9 cellular contexts compared by ENCODE assay signal in the genomic region with DNA sequence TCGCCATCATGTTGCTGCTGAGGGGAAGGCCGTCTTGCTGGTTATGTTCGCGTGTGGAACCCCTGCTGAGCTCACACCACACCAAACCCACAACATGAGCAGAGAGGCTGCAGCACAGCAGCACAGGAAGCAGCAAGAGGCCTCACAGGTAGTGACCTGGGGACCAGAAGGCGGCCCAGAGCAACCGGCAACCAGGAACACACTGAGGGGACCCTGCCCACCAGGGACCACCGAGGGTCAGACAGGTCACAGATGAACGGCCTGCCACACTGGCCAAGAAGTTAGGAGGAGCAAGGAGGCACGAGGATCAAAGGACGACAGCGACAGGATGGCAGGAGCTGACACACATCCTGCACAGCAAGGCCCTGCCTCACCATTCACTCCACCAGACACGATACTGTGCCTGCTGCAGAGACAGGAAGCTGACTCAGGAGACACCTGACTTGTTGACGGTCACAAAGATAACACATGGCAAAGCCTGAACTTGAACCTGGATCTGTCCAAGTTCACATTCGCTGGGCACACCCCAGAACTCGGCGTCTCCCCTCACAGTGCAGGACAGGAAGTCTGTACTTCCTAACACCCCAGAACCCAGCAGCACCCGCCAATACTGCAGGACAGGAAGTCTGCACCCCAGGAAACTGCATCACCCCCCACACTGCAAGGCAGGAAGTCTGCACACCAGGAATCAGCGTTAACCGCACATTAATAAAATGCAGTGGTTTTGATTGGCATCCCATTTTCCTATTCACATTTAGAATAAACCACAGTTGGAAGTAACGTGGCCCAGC.
DNase-seq lines count a peak whose midpoint lies in the region; ATAC-seq, FAIRE-seq and TF ChIP-seq lines count a peak whose summit lies in the region.
"Had no signal": no experiment of that assay in that cellular context is flagged by ENCODE, and none has a peak within 500 bp of the region (broad histone marks: within the 10 kb centered on the region; RNA-seq: fewer than 3 reads in every experiment).

No MANE protein-coding gene starts in this region.

- H3K4me3 ChIP-seq in BE2C (ENCODE audit: low read depth, low read length) (no peak overlapping the region), coronary artery (peak overlapping the region; percentile 10)

- peak overlapping the region; percentile 88 for H3K27ac Mint-ChIP-seq in nephron progenitor cell

- TF ChIP-seq CTCF in BE2C (IDR thresholded peaks at IDR 0.05; ENCODE audit: low read depth, low read length) (no peak), coronary artery (IDR thresholded peaks at IDR 0.05) (no peak), nephron progenitor cell (IDR thresholded peaks at IDR 0.05) (no peak)

- H3K4me1 Mint-ChIP-seq in nephron progenitor cell, result peaks cover 76% of the 10 kb centered on the region

- H3K9me3 ChIP-seq in BE2C, result no peaks in the 10 kb centered on the region

- H3K4me3 Mint-ChIP-seq in nephron progenitor cell, result no peak overlapping the region

- peaks cover 6% of the 10 kb centered on the region for H3K27me3 Mint-ChIP-seq in nephron progenitor cell (ENCODE audit: low read depth, poor library complexity)

- H3K4me1 ChIP-seq in BE2C, result peaks cover 40% of the 10 kb centered on the region

- DNase-seq in BE2C, result peak; percentile 37
- peak; percentile 98 for DNase-seq in HT1080 (ENCODE audit: low read depth)
- peak; percentile 67 for DNase-seq in activated CD4-positive, alpha-beta T cell treated with anti-CD3 and anti-CD28 coated beads for 1 hour
- DNase-seq in coronary artery (ENCODE audit: low spot score), result no peak
- DNase-seq in nephron progenitor cell, result no peak
- peak; percentile 84 for DNase-seq in urothelium cell line (ENCODE audit: low spot score)
- no peak for DNase-seq in sciatic nerve (ENCODE audit: low spot score)
- no peak for DNase-seq in NCI-H748 treated with DMSO at 0.1 percent for 48 hours (lab: John Stamatoyannopoulos, UW)

- no peaks in the 10 kb centered on the region for H3K9me3 Mint-ChIP-seq in nephron progenitor cell

- H3K36me3 ChIP-seq in BE2C, result peaks cover 55% of the 10 kb centered on the region

- H3K27ac ChIP-seq in coronary artery, result peak overlapping the region in 1 of 2 donors; percentile 53

- intact Hi-C loops in sciatic nerve (cut with DNase I), result no loop called here

- ATAC-seq in sciatic nerve, result no peak

- no peaks in the 10 kb centered on the region for H3K27me3 ChIP-seq in BE2C

- H3K36me3 Mint-ChIP-seq in nephron progenitor cell (ENCODE audit: low read depth), result peaks cover 25% of the 10 kb centered on the region

- peak; percentile 58 for FAIRE-seq in urothelium cell line (lab: Jason Lieb, UNC)
- FAIRE-seq: islet of Langerhans had no signal

Comparison
In these comparisons a context has a peak if more than half of its experiments do, and no peak if none do; other contexts are left out.
1. DNase-seq: peak in BE2C (single experiment), HT1080 (single experiment), activated CD4-positive, alpha-beta T cell treated with anti-CD3 and anti-CD28 coated beads for 1 hour (single experiment) and urothelium cell line (single experiment); none in coronary artery (single experiment), nephron progenitor cell (single experiment), sciatic nerve (single experiment) and NCI-H748 treated with DMSO at 0.1 percent for 48 hours (single experiment).